20 cellular contexts compared by ENCODE assay signal in the genomic region with DNA sequence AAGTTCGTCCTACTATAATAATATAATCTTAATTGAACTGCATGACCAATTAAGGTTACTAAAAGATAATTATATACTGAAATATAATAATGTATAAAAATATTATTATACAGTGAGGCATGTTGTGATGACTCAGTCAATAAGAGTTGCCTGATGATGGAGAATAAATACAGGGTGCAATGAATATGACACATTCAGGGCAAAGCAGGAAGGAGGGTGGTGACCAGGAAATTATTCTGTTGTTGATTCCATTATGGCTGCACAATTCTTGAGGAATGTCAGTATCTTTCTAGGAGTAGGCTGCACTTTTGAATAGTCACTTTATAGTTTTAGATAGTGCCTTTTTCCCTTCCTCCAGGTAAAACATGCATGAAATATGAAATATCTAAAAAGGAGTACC. TPM values are rescaled to one million over a fixed set of nuclear protein-coding genes. Genes with fewer than 3 reads are reported as not detected.
DNase-seq lines count a peak whose midpoint lies in the region; ATAC-seq and TF ChIP-seq lines count a peak whose summit lies in the region.
"Had no signal": no experiment of that assay in that cellular context is flagged by ENCODE, and none has a peak within 500 bp of the region (broad histone marks: within the 10 kb centered on the region; RNA-seq: fewer than 3 reads in every experiment).

No MANE protein-coding gene starts in this region.

- in situ Hi-C loops in mammary epithelial cell (cut with MboI; ENCODE audit: low sequenced_read_pairs in 2 of 2) = no loop called here

- no peaks in the 10 kb centered on the region for H3K4me1 ChIP-seq in mammary epithelial cell (ENCODE audit: insufficient read depth, low read length)
- H3K4me1 ChIP-seq in breast epithelium = no peaks in the 10 kb centered on the region

- no peak overlapping the region for H2AFZ ChIP-seq in mammary epithelial cell (ENCODE audit: low read depth, low read length)
- H2AFZ ChIP-seq: GM23248, PC-9 had no signal

- no TSS peak for BruUV-seq in mammary epithelial cell (replicated peaks; lab: Mats Ljungman, UMichigan)

- TF ChIP-seq CTCF in mammary epithelial cell (conservative IDR thresholded peaks at IDR 0.05 in 1 of 2, IDR thresholded peaks at IDR 0.05 in 1 of 2; ENCODE audit: extremely low read depth in 1 of 2, insufficient read depth in 1 of 2, low read depth in 1 of 2, low read length in 2 of 2) = no peak
- TF ChIP-seq CTCF in breast epithelium (IDR thresholded peaks at IDR 0.05) = no peak
- no peak for TF ChIP-seq CTCF in epithelial cell of esophagus (IDR thresholded peaks at IDR 0.05; ENCODE audit: insufficient read depth, low read depth, low read length, missing control alignments)
- no peak for TF ChIP-seq CTCF in lower leg skin (IDR thresholded peaks at IDR 0.05)

- WGBS in mammary epithelial cell (ENCODE audit: low coverage, missing lambda C conversion rate) = 0% methylated on average over 1 of the region's 1 CpG
- 70 to 87% methylated on average over 1 of the region's 1 CpG for WGBS in lower leg skin, 2 donors

- dilution Hi-C loops in mammary epithelial cell (cut with HindIII; ENCODE audit: low sequenced_read_pairs) = no loop called here

- H3K27ac ChIP-seq in mammary epithelial cell (ENCODE audit: insufficient read depth, low read depth, low read length) (no peak overlapping the region), breast epithelium (no peak overlapping the region)
- H3K27ac ChIP-seq: GM23248, PC-9 had no signal

- H4K20me1 ChIP-seq in mammary epithelial cell (ENCODE audit: insufficient read depth, low read length) = no peaks in the 10 kb centered on the region

- CTCF ChIA-PET in mammary epithelial cell (lab: Charles Lee; ENCODE audit: low non-redundant PET) = no interaction called here

- no peaks in the 10 kb centered on the region for H3K79me2 ChIP-seq in mammary epithelial cell (ENCODE audit: insufficient read depth, low read length)

- H3K36me3 ChIP-seq in mammary epithelial cell (ENCODE audit: insufficient read depth, low read length) (no peaks in the 10 kb centered on the region), breast epithelium (no peaks in the 10 kb centered on the region)

- TF ChIP-seq POLR2A in breast epithelium (IDR thresholded peaks at IDR 0.05) (no peak), lower leg skin (IDR thresholded peaks at IDR 0.05) (no peak)

- no peak overlapping the region for H3K9ac ChIP-seq in mammary epithelial cell (ENCODE audit: insufficient read depth, low read length)
- H3K9ac ChIP-seq: GM23248, SK-N-SH had no signal

- H3K4me2 ChIP-seq in mammary epithelial cell (ENCODE audit: insufficient read depth, low read depth, low read length) = no peak overlapping the region
- H3K4me2 ChIP-seq: PC-9, SK-N-SH had no signal

- no peaks in the 10 kb centered on the region for H3K27me3 ChIP-seq in mammary epithelial cell (ENCODE audit: insufficient read depth, low read length)
- H3K27me3 ChIP-seq in breast epithelium = no peaks in the 10 kb centered on the region

- peak; percentile 12 for DNase-seq in mammary epithelial cell
- no peak for DNase-seq in breast epithelium (ENCODE audit: low spot score in 2 of 2)
- peak; percentile 36 for DNase-seq in RKO (ENCODE audit: low spot score)
- DNase-seq in epithelial cell of esophagus (ENCODE audit: low read depth) = peak; percentile 73
- peak; percentile 34 for DNase-seq in stromal cell of bone marrow (ENCODE audit: low read depth)
- no peak for DNase-seq in lower leg skin (ENCODE audit: low spot score in 2 of 2)
- DNase-seq in NCI-H748 treated with DMSO at 0.1 percent for 48 hours (lab: John Stamatoyannopoulos, UW) = no peak
- DNase-seq: 8988T, Calu3, DMS79 treated with DMSO at 0.1 percent for 48 hours, GM23248, MM.1S, NCI-H1436, NCI-H2081, NCI-H526 treated with DMSO at 0.1 percent for 48 hours, PC-9, SK-N-SH had no signal

- intact Hi-C loops in mammary epithelial cell (cut with micrococcal nuclease) (no loop called here), breast epithelium (cut with DNase I; ENCODE audit: low total_unique reads) (no loop called here), lower leg skin (cut with DNase I; ENCODE audit: low total_unique reads) (no loop called here)

- H3K9me3 ChIP-seq in mammary epithelial cell (replicated peaks; ENCODE audit: insufficient read depth, low read length) (no peaks in the 10 kb centered on the region), breast epithelium (no peaks in the 10 kb centered on the region)
- H3K9me3 ChIP-seq: SK-N-SH had no signal

- no peak for ATAC-seq in HG02763 (IDR thresholded peaks at IDR 0.05; ENCODE audit: unreplicated experiment)
- ATAC-seq: Right ventricle myocardium inferior had no signal

- no peak overlapping the region for H3K4me3 ChIP-seq in mammary epithelial cell (replicated peaks in 1 of 3; ENCODE audit: insufficient read depth in 1 of 3, low read depth in 2 of 3, low read length in 3 of 3)
- no peak overlapping the region for H3K4me3 ChIP-seq in breast epithelium
- no peak overlapping the region for H3K4me3 ChIP-seq in epithelial cell of esophagus (ENCODE audit: low read length)
- no peak overlapping the region for H3K4me3 ChIP-seq in lower leg skin (ENCODE audit: low read depth, poor library complexity, severe bottlenecking)
- H3K4me3 ChIP-seq: GM23248, PC-9 had no signal

RNA-seq across cellular contexts. Expression of gene RGS21, which starts 46.4 kb away (rescaled TPM):
- total RNA-seq in mammary epithelial cell (not detected), breast epithelium (not detected), lower leg skin (not detected)
- polyA plus RNA-seq in mammary epithelial cell = not detected
- not detected for polyA minus RNA-seq in mammary epithelial cell
- total RNA-seq: Calu3, GM23248, PC-9, Right ventricle myocardium inferior had no signal
- polyA plus RNA-seq: CD14-positive monocyte, GM23248, SK-N-SH had no signal

Comparison
In these comparisons a context has a peak if more than half of its experiments do, and no peak if none do; other contexts are left out.
1. DNase-seq: peak in mammary epithelial cell (single experiment), RKO (single experiment), epithelial cell of esophagus (single experiment) and stromal cell of bone marrow (single experiment); none in breast epithelium (0 of 2), lower leg skin (0 of 2) and NCI-H748 treated with DMSO at 0.1 percent for 48 hours (single experiment).